ENCODE assay signal across 8 cellular contexts in the genomic region with DNA sequence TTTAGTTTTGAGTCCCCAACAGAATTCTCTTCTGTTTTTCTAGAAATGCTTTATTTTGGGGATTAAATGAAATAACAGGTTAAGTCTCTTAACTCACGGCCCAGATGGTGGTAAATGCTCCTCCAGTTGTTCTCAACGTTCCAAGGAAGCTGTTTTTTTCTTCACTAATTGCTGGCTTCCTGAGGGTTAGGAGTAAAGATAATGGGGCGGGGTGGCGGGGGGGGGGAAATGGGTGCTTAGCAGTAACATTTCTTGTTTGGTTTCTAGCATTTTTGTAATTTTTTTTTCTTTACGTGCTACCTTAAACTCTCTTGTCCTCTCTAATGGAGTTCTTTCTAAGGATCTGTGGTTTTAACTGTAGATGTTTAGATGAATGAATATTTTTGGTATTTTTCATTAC. TPM values are rescaled to one million over a fixed set of nuclear protein-coding genes. Genes with fewer than 3 reads are reported as not detected.
DNase-seq lines count a peak whose midpoint lies in the region; ATAC-seq and TF ChIP-seq lines count a peak whose summit lies in the region.

No MANE protein-coding gene starts in this region.

- H3K4me1 ChIP-seq in BE2C (peaks cover 10% of the 10 kb centered on the region), Karpas-422 (ENCODE audit: low read length) (peaks cover 58% of the 10 kb centered on the region), muscle layer of colon (ENCODE audit: insufficient read depth, low read length) (peaks cover 46% of the 10 kb centered on the region)

- H3K27ac Mint-ChIP-seq in chondrocyte (ENCODE audit: unreplicated experiment) = peak overlapping the region; percentile 100

- H2AFZ ChIP-seq in Karpas-422 (ENCODE audit: low read length) = no peak overlapping the region

- peaks cover 65% of the 10 kb centered on the region for H3K79me2 ChIP-seq in Karpas-422 (ENCODE audit: low read length)

- H3K27me3 Mint-ChIP-seq in chondrocyte (ENCODE audit: low read depth) = no peaks in the 10 kb centered on the region

- H3K9ac ChIP-seq in Karpas-422 (ENCODE audit: low read length) (peak overlapping the region; percentile 79; the same call in 1 of the 2 replicates), muscle layer of colon (ENCODE audit: low read length) (peak overlapping the region; percentile 70)

- H3K9me2 ChIP-seq in Karpas-422 (replicated peaks; ENCODE audit: insufficient read depth, low read length) = no peaks in the 10 kb centered on the region

- peak overlapping the region; percentile 94 for H3K4me2 ChIP-seq in Karpas-422 (ENCODE audit: low read depth, low read length, poor library complexity, severe bottlenecking)

- peaks cover 56% of the 10 kb centered on the region for H4K20me1 ChIP-seq in Karpas-422 (ENCODE audit: insufficient read depth, low read depth, low read length)

- no peaks in the 10 kb centered on the region for H3K9me3 Mint-ChIP-seq in chondrocyte (ENCODE audit: low read depth)

- no peak for ATAC-seq in HG02588 (IDR thresholded peaks at IDR 0.05; ENCODE audit: unreplicated experiment)

- TF ChIP-seq CTCF in BE2C (IDR thresholded peaks at IDR 0.05; ENCODE audit: low read depth, low read length) (no peak), chondrocyte (IDR thresholded peaks at IDR 0.05) (no peak), GM20000 (IDR thresholded peaks at IDR 0.05; ENCODE audit: extremely low read depth, missing control alignments) (no peak)

- H3K4me3 ChIP-seq in BE2C (ENCODE audit: low read depth, low read length) (peak overlapping the region; percentile 81), Karpas-422 (ENCODE audit: low read length) (peak overlapping the region; percentile 91), muscle layer of colon (ENCODE audit: low read depth in 1 of 2, low read length in 2 of 2) (peak overlapping the region; percentile 66 to 93)

- H3K27me3 ChIP-seq in BE2C (no peaks in the 10 kb centered on the region), Karpas-422 (ENCODE audit: low read length) (no peaks in the 10 kb centered on the region; the same call in 1 of the 2 replicates), muscle layer of colon (ENCODE audit: control insufficient read depth in 1 of 2, insufficient read depth in 2 of 2, low read length in 2 of 2) (no peaks in the 10 kb centered on the region)

- H3K36me3 ChIP-seq in BE2C (peaks cover 67% of the 10 kb centered on the region), Karpas-422 (ENCODE audit: insufficient read depth, low read length) (peaks cover 65% of the 10 kb centered on the region), muscle layer of colon (ENCODE audit: insufficient read depth, low read length) (peaks cover 45% of the 10 kb centered on the region)

- H3K4me3 Mint-ChIP-seq in chondrocyte (ENCODE audit: unreplicated experiment) = peak overlapping the region; percentile 100

- H3K36me3 Mint-ChIP-seq in chondrocyte (ENCODE audit: low read depth) = peaks cover 56% of the 10 kb centered on the region

- H3K27ac ChIP-seq in Karpas-422 (ENCODE audit: low read length) (peak overlapping the region; percentile 32), muscle layer of colon (ENCODE audit: low read depth, low read length) (peak overlapping the region; percentile 79)

- H3K9me3 ChIP-seq in BE2C = no peaks in the 10 kb centered on the region
- no peaks in the 10 kb centered on the region for H3K9me3 ChIP-seq in Karpas-422 (ENCODE audit: low read length)
- no peaks in the 10 kb centered on the region for H3K9me3 ChIP-seq in muscle layer of colon (ENCODE audit: low read length)

- DNase-seq in BE2C (no peak), Karpas-422 (no peak), chondrocyte (ENCODE audit: low spot score) (no peak), AG20443 (ENCODE audit: low spot score) (no peak), middle frontal gyrus (ENCODE audit: extremely low spot score, low spot score) (no peak), GM20000 (ENCODE audit: low spot score) (no peak)

- peaks cover 61% of the 10 kb centered on the region for H3K4me1 Mint-ChIP-seq in chondrocyte (ENCODE audit: low read depth)

RNA-seq across cellular contexts. Expression of a gene that starts 2.2 kb away (rescaled TPM):
- 375 TPM for polyA plus RNA-seq in BE2C (2012; ENCODE audit: insufficient read depth, insufficient read length, low read depth)
- 216 and 248 TPM in 2 replicates for total RNA-seq in Karpas-422 (2014; rRNA removed; shearing (Covaris generic); ENCODE audit: low replicate concordance)
- total RNA-seq in chondrocyte = 180 to 233 TPM (median 191 TPM) in 3 replicates

RNA-seq across cellular contexts. Expression of a gene that starts 49.1 kb away (rescaled TPM):
- polyA plus RNA-seq in BE2C (2012; ENCODE audit: insufficient read depth, insufficient read length, low read depth) = 7.6 TPM
- 16.8 and 31.5 TPM in 2 replicates for total RNA-seq in Karpas-422 (2014; rRNA removed; shearing (Covaris generic); ENCODE audit: low replicate concordance)
- 60.4 to 65.1 TPM (median 63.2 TPM) in 3 replicates for total RNA-seq in chondrocyte
